Comparison of ENCODE assay signal across 36 cellular contexts in the genomic region with DNA sequence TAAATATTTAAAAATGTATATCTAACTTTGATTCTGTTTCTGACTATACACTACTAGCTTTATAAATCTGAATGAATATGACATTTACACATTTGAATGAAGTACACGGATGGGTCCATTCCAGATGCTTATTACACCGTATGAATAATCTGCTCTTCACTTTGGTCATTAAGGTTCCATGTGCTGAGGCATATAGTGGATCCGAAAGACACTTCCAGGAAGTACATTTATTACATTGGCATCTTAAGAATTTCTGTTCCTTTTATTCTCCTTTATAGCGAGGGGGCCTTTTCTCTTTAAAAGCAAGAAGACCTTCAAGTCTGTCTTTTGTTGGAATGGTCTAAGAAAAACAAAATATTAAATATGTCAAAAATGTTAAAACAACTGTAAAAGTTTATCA.
DNase-seq lines count a peak whose midpoint lies in the region; ATAC-seq, FAIRE-seq and TF ChIP-seq lines count a peak whose summit lies in the region.
"Had no signal": no experiment of that assay in that cellular context is flagged by ENCODE, and none has a peak within 500 bp of the region (broad histone marks: within the 10 kb centered on the region; RNA-seq: fewer than 3 reads in every experiment).

No MANE protein-coding gene starts in this region.

- TF ChIP-seq CTCF in endothelial cell of umbilical vein (IDR thresholded peaks at IDR 0.05; ENCODE audit: extremely low read depth in 1 of 2, insufficient read depth in 1 of 2, low read depth in 1 of 2, low read length in 2 of 2) (no peak), lower lobe of right lung (IDR thresholded peaks at IDR 0.05) (no peak)

- H3K36me3 ChIP-seq in ACC112 (ENCODE audit: insufficient read depth, low read length) (no peaks in the 10 kb centered on the region), endothelial cell of umbilical vein (ENCODE audit: control insufficient read depth in 2 of 2, extremely low read depth in 1 of 2, insufficient read depth in 2 of 2, low read length in 2 of 2) (no peaks in the 10 kb centered on the region), lower lobe of right lung (peaks cover 8% of the 10 kb centered on the region)
- H3K36me3 ChIP-seq: gastrocnemius medialis, right lobe of liver, SJCRH30, thoracic aorta, uterus had no signal

- peak; percentile 72 for DNase-seq in HCEC 1CT
- DNase-seq in RPMI7951 (ENCODE audit: low read depth), result peak; percentile 37
- peak; percentile 16 for DNase-seq in endothelial cell of umbilical vein (ENCODE audit: low read depth, low spot score)
- no peak for DNase-seq in lower lobe of right lung
- no peak for DNase-seq in SIG-M5 (lab: John Stamatoyannopoulos, UW)
- DNase-seq: activated B cell treated with CpG ODN at 0.5 μM for 24 hours; activated CD4-positive, alpha-beta T cell treated with anti-CD3 and anti-CD28 coated beads, Interleukin-2, amount 10 ng/mL, durations not matched to agents 7 days and 5 days; activated effector memory CD4-positive, alpha-beta T cell treated with Interleukin-2 at 50 U/mL for 16 hours; activated T-cell treated with anti-CD3 and anti-CD28 coated beads, Interleukin-2, amount 50 U/mL, for 1 hour; aorta; caudate nucleus; DMS153; gastrocnemius medialis; GDM1; H9; kidney glomerular epithelial cell; naive thymus-derived CD8-positive, alpha-beta T cell; NCI-H1417; NCI-H2081; NCI-H526 treated with DMSO at 0.1 percent for 48 hours; NK-92 treated with Interleukin-12 subunit alpha and Interleukin-12 subunit beta, amount 100 ng/mL, for 24 hours; nucleus accumbens; PC-9; right lobe of liver; SJCRH30; stimulated activated CD8-positive, alpha-beta memory T cell treated with anti-CD3 and anti-CD28 coated beads, Interleukin-4, amount 100 ng/mL, for 48 hours; uterus had no signal

- intact Hi-C loops in endothelial cell of umbilical vein (cut with micrococcal nuclease), result no loop called here
- intact Hi-C loops in lower lobe of right lung (cut with DNase I), result no loop called here

- CTCF ChIA-PET in endothelial cell of umbilical vein (lab: Charles Lee), result no interaction called here

- H3K4me3 ChIP-seq in ACC112 (ENCODE audit: low read depth, low read length) (no peak overlapping the region), endothelial cell of umbilical vein (replicated peaks in 1 of 3; ENCODE audit: insufficient read depth in 1 of 3, low read depth in 1 of 3, low read length in 3 of 3) (no peak overlapping the region), lower lobe of right lung (no peak overlapping the region)
- H3K4me3 ChIP-seq: A549, gastrocnemius medialis, lung, PC-9, right lobe of liver, SJCRH30, thoracic aorta, uterus had no signal

- H3K9me3 ChIP-seq in endothelial cell of umbilical vein (replicated peaks; ENCODE audit: control insufficient read depth, insufficient read depth, low read length) (no peaks in the 10 kb centered on the region), lower lobe of right lung (no peaks in the 10 kb centered on the region)
- H3K9me3 ChIP-seq: A549, gastrocnemius medialis, right lobe of liver, SJCRH30, thoracic aorta, uterus had no signal

- H3K4me1 ChIP-seq in ACC112 (ENCODE audit: control insufficient read depth, insufficient read depth, low read length, unreplicated experiment) (peaks cover 15% of the 10 kb centered on the region), endothelial cell of umbilical vein (ENCODE audit: control insufficient read depth, extremely low read depth, insufficient read depth, low read length) (peaks cover 5% of the 10 kb centered on the region), lower lobe of right lung (peaks cover 4% of the 10 kb centered on the region)
- H3K4me1 ChIP-seq: SJCRH30, uterus had no signal

- no peak for TF ChIP-seq POLR2A in endothelial cell of umbilical vein (IDR thresholded peaks at IDR 0.05; ENCODE audit: low read depth, low read length)

- no peaks in the 10 kb centered on the region for H3K9me1 ChIP-seq in endothelial cell of umbilical vein (replicated peaks; ENCODE audit: control insufficient read depth, extremely low read depth, insufficient read depth, low read length)

- ATAC-seq in lower lobe of right lung (no peak), GM19351 (IDR thresholded peaks at IDR 0.05; ENCODE audit: unreplicated experiment) (no peak), HG02840 (IDR thresholded peaks at IDR 0.05; ENCODE audit: low FRiP score, unreplicated experiment) (no peak)
- ATAC-seq: A549; activated naive CD4-positive, alpha-beta T cell treated with anti-CD3 and anti-CD28 coated beads, Interleukin-2, amount 50 U/mL, for 72 hours; gastrocnemius medialis; naive thymus-derived CD8-positive, alpha-beta T cell; right lobe of liver had no signal

- dilution Hi-C loops in endothelial cell of umbilical vein (cut with MboI; ENCODE audit: extremely low pct_ligation_motif_present, low sequenced_read_pairs), result no loop called here

- POLR2A ChIA-PET in endothelial cell of umbilical vein (lab: Charles Lee), result no interaction called here

- no peaks in the 10 kb centered on the region for H4K20me1 ChIP-seq in endothelial cell of umbilical vein (replicated peaks; ENCODE audit: control insufficient read depth, extremely low read depth, insufficient read depth, low read length)

- BruUV-seq in endothelial cell of umbilical vein (replicated peaks; lab: Mats Ljungman, UMichigan), result no TSS peak

- H2AFZ ChIP-seq in ACC112 (ENCODE audit: low read length, unreplicated experiment) (peak overlapping the region; percentile 2), endothelial cell of umbilical vein (ENCODE audit: low read depth, low read length) (no peak overlapping the region)
- H2AFZ ChIP-seq: PC-9 had no signal

- H3K27me3 ChIP-seq in ACC112 (ENCODE audit: insufficient read depth, low read length), result no peaks in the 10 kb centered on the region
- H3K27me3 ChIP-seq in endothelial cell of umbilical vein (ENCODE audit: control insufficient read depth in 2 of 2, insufficient read depth in 2 of 2, low read length in 2 of 2), result no peaks in the 10 kb centered on the region
- H3K27me3 ChIP-seq in lower lobe of right lung (ENCODE audit: low read depth), result no peaks in the 10 kb centered on the region
- H3K27me3 ChIP-seq: gastrocnemius medialis, right lobe of liver, SJCRH30, uterus had no signal

- H3K27ac ChIP-seq in ACC112 (ENCODE audit: low read depth, low read length) (no peak overlapping the region), endothelial cell of umbilical vein (ENCODE audit: insufficient read depth, low read depth, low read length) (no peak overlapping the region), lower lobe of right lung (no peak overlapping the region)
- H3K27ac ChIP-seq: A549, gastrocnemius medialis, KMS-11, PC-9, SJCRH30, thoracic aorta, uterus had no signal

- H3K79me2 ChIP-seq in ACC112 (ENCODE audit: control insufficient read depth, insufficient read depth, low read length, unreplicated experiment), result no peaks in the 10 kb centered on the region
- no peaks in the 10 kb centered on the region for H3K79me2 ChIP-seq in endothelial cell of umbilical vein (ENCODE audit: control insufficient read depth, insufficient read depth, low read length)

- peak; percentile 48 for FAIRE-seq in endothelial cell of umbilical vein (lab: Jason Lieb, UNC)
- FAIRE-seq: endometrium had no signal

- H3K9ac ChIP-seq in endothelial cell of umbilical vein (replicated peaks; ENCODE audit: extremely low read depth, insufficient read depth, low read length), result no peak overlapping the region
- H3K9ac ChIP-seq: KMS-11 had no signal

- no peak overlapping the region for H3K4me2 ChIP-seq in endothelial cell of umbilical vein (ENCODE audit: insufficient read depth, low read length)
- H3K4me2 ChIP-seq: A549, KMS-11, PC-9 had no signal

TF ChIP-seq in endothelial cell of umbilical vein, 7 proteins besides CTCF, POLR2A, EP300 and RAD21:
- TF ChIP-seq EZH2 (IDR thresholded peaks at IDR 0.05; ENCODE audit: borderline replicate concordance, low read depth, low read length, severe bottlenecking) (no peak), JUN (IDR thresholded peaks at IDR 0.05; ENCODE audit: borderline replicate concordance, insufficient read depth, insufficient read length, low read depth) (peak; percentile 27), FOS (IDR thresholded peaks at IDR 0.05; ENCODE audit: borderline replicate concordance, insufficient read depth, low read length) (peak; percentile 8)

Comparison
In these comparisons a context has a peak if more than half of its experiments do, and no peak if none do; other contexts are left out.
1. DNase-seq: peak in HCEC 1CT (single experiment), RPMI7951 (single experiment) and endothelial cell of umbilical vein (single experiment); none in lower lobe of right lung (single experiment) and SIG-M5 (single experiment).